In the genomic region with DNA sequence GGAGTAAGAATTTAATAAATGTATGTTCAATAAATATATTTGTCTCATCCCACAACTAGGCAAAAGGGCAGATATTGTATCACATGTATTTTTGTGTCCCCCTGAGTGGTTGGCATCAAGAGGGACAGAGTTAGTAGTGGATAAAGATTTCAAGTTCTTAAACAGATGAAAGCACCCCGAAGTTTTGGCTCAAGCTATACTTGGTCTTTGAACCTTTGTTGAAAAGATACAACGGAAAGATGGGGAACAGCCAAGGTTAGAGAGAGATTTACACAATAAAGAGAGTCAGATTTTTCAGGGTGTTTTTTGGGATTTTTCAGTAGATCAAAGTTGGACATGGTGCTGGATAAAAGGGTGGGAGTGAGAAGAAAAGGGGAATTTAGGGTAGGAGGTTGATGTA, we compare ENCODE assay signal across 12 cellular contexts. TPM values are rescaled to one million over a fixed set of nuclear protein-coding genes. Genes with fewer than 3 reads are reported as not detected.
"Had no signal": no experiment of that assay in that cellular context is flagged by ENCODE, and none has a peak within 500 bp of the region (broad histone marks: within the 10 kb centered on the region; RNA-seq: fewer than 3 reads in every experiment).

No MANE protein-coding gene starts in this region.

- H3K4me2 ChIP-seq: GM23338 had no signal

- H3K9me3 ChIP-seq: HAP-1 had no signal

- H3K9ac ChIP-seq: GM23248 had no signal

- H3K36me3 ChIP-seq: HAP-1 had no signal

- H2AFZ ChIP-seq: GM23248, GM23338 had no signal

- FAIRE-seq: H1, H54 had no signal

- H3K4me3 ChIP-seq: GM23248, GM23338, HAP-1 had no signal

- DNase-seq: GM23248, GOT3, H7, H9, HCEC 1CT, HFFc6 had no signal

- ATAC-seq: GM23338, HCT116 had no signal

- H3K27ac ChIP-seq: GM23248 had no signal

RNA-seq across cellular contexts. Expression of a gene that starts 59.3 kb away (rescaled TPM):
- total RNA-seq: GM23248, GM23338, H1, H4, H7, H9, HFFc6 had no signal
- polyA plus RNA-seq: GM23248, GM23338, H1 had no signal
